1 cellular context compared by ENCODE assay signal in the genomic region with DNA sequence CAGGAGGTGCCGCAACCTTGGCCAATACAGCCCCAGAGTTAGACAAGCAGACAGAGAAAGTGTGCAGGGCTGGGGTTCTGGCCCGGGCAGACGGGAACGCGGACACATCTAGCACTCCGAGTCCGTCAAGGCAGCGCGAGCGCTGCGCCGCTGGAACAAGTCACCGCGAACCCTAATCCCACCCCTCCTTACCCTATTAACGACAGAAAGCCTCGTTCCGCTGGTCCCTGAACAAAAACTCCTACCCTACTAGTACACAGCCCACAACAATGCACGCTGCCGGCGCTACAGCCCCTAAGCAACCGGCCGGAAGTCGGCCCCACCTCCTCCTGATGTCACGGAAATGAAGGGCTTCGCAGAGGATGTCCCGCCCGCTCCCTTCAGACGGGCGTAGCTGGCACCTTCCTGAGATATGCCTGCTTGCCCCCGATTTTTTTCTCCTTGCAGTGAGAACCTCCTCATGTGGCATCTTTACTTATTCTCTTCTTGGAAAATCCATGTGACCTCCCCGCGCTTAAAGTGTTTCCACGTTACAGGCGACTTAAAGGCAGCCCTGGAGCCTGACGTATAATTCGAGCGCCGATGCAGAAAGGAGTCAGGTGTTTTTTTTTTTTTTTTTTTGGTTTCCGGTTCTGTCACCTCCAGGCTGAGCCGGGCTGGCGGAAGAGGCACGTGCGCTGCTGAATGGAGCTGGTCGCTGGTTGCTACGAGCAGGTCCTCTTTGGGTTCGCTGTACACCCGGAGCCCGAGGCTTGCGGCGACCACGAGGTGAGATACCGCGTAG.
A peak's percentile ranks its signal among the peaks of the same experiment; 100 is the strongest.
TF ChIP-seq lines count a peak whose summit lies in the region.

A gene (minus strand): TSS at position 315 of the 784 bp plus-strand sequence. CDS start 7,066 bp downstream, outside the sequence.
A gene with protein sequence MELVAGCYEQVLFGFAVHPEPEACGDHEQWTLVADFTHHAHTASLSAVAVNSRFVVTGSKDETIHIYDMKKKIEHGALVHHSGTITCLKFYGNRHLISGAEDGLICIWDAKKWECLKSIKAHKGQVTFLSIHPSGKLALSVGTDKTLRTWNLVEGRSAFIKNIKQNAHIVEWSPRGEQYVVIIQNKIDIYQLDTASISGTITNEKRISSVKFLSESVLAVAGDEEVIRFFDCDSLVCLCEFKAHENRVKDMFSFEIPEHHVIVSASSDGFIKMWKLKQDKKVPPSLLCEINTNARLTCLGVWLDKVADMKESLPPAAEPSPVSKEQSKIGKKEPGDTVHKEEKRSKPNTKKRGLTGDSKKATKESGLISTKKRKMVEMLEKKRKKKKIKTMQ (plus strand): TSS at position 671 of the 784 bp plus-strand sequence. CDS start 14 bp downstream, at position 685.

TF ChIP-seq in IMR-90, 13 proteins besides CTCF, POLR2A, EP300 and RAD21:
- TF ChIP-seq MAFK (IDR thresholded peaks at IDR 0.05; ENCODE audit: low read depth, low read length) (no peak), MXI1 (IDR thresholded peaks at IDR 0.05; ENCODE audit: borderline replicate concordance, low read depth, low read length) (peak; percentile 99), RCOR1 (IDR thresholded peaks at IDR 0.05; ENCODE audit: insufficient replicate concordance, low read length) (no peak), MAZ (IDR thresholded peaks at IDR 0.05; ENCODE audit: borderline replicate concordance, low read depth, low read length) (0 out of 2 replicates have a peak, but pooled peaks have one; percentile 55), CHD1 (IDR thresholded peaks at IDR 0.05; ENCODE audit: low read depth, low read length) (no peak), CEBPB (IDR thresholded peaks at IDR 0.05; ENCODE audit: low read depth, low read length) (no peak), FOS (IDR thresholded peaks at IDR 0.05; ENCODE audit: low read depth, low read length) (no peak), SMC3 (IDR thresholded peaks at IDR 0.05; ENCODE audit: low read depth, low read length) (peak; percentile 21; the same call in 1 of the 2 replicates), NFE2L2 (IDR thresholded peaks at IDR 0.05; ENCODE audit: low read depth, low read length) (no peak), BHLHE40 (IDR thresholded peaks at IDR 0.05; ENCODE audit: low read depth, low read length) (peak; percentile 99)
- TF ChIP-seq, protein P1, sequence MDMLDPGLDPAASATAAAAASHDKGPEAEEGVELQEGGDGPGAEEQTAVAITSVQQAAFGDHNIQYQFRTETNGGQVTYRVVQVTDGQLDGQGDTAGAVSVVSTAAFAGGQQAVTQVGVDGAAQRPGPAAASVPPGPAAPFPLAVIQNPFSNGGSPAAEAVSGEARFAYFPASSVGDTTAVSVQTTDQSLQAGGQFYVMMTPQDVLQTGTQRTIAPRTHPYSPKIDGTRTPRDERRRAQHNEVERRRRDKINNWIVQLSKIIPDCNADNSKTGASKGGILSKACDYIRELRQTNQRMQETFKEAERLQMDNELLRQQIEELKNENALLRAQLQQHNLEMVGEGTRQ (IDR thresholded peaks at IDR 0.05; ENCODE audit: low read depth, low read length), result peak; percentile 87
- TF ChIP-seq, protein P2, sequence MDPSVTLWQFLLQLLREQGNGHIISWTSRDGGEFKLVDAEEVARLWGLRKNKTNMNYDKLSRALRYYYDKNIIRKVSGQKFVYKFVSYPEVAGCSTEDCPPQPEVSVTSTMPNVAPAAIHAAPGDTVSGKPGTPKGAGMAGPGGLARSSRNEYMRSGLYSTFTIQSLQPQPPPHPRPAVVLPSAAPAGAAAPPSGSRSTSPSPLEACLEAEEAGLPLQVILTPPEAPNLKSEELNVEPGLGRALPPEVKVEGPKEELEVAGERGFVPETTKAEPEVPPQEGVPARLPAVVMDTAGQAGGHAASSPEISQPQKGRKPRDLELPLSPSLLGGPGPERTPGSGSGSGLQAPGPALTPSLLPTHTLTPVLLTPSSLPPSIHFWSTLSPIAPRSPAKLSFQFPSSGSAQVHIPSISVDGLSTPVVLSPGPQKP (IDR thresholded peaks at IDR 0.05; ENCODE audit: borderline replicate concordance, low read depth, low read length), result no peak
